In genomic region chr10:93577565-93577964, GRCh38 we compare ENCODE assay signal across 30 cellular contexts. TPM values are rescaled to one million over a fixed set of nuclear protein-coding genes. Genes with fewer than 3 reads are reported as not detected.
"Had no signal": no experiment of that assay in that cellular context is flagged by ENCODE, and none has a peak within 500 bp of the region (broad histone marks: within the 10 kb centered on the region; RNA-seq: fewer than 3 reads in every experiment).

No MANE protein-coding gene starts in this region.

- ATAC-seq: activated T-helper 17 cell treated with anti-CD3 and anti-CD28 coated beads, Interleukin-2, amount 50 U/mL, for 72 hours; T-helper 17 cell had no signal

- H3K36me3 ChIP-seq: MG63 had no signal

- H3K36me3 Mint-ChIP-seq: activated CD4-positive, alpha-beta memory T cell treated with anti-CD3 and anti-CD28 coated beads for 36 hours; brain had no signal

- H3K27ac Mint-ChIP-seq: activated B cell treated with CpG ODN at 0.5 μM for 24 hours; activated CD4-positive, alpha-beta memory T cell treated with anti-CD3 and anti-CD28 coated beads for 36 hours; activated CD4-positive, alpha-beta T cell treated with anti-CD3 and anti-CD28 coated beads, Interleukin-2, amount 10 ng/mL, durations not matched to agents 7 days and 5 days; activated naive CD4-positive, alpha-beta T cell treated with anti-CD3 and anti-CD28 coated beads for 36 hours; activated naive CD8-positive, alpha-beta T cell; activated T-helper 17 cell treated with anti-CD3 and anti-CD28 coated beads, Interleukin-2, amount 50 U/mL, for 72 hours; brain; T-helper 17 cell had no signal

- H3K4me3 ChIP-seq: MG63 had no signal

- H3K4me1 Mint-ChIP-seq: activated T-helper 17 cell treated with anti-CD3 and anti-CD28 coated beads, Interleukin-2, amount 50 U/mL, for 72 hours; central memory CD8-positive, alpha-beta T cell had no signal

- H3K4me3 Mint-ChIP-seq: activated B cell treated with CpG ODN at 0.5 μM for 24 hours; activated CD4-positive, alpha-beta memory T cell treated with anti-CD3 and anti-CD28 coated beads for 36 hours; activated CD4-positive, alpha-beta T cell treated with anti-CD3 and anti-CD28 coated beads, Interleukin-2, amount 10 ng/mL, durations not matched to agents 7 days and 5 days; activated naive CD4-positive, alpha-beta T cell treated with anti-CD3 and anti-CD28 coated beads for 36 hours; activated naive CD8-positive, alpha-beta T cell; activated T-helper 17 cell treated with anti-CD3 and anti-CD28 coated beads, Interleukin-2, amount 50 U/mL, for 72 hours; brain; central memory CD8-positive, alpha-beta T cell; T-helper 17 cell had no signal

- H3K9me3 Mint-ChIP-seq: activated CD4-positive, alpha-beta T cell treated with anti-CD3 and anti-CD28 coated beads, Interleukin-2, amount 10 ng/mL, durations not matched to agents 7 days and 5 days had no signal

- DNase-seq: activated B cell treated with CpG ODN at 0.5 μM for 24 hours; activated CD4-positive, alpha-beta memory T cell treated with anti-CD3 and anti-CD28 coated beads for 36 hours; activated CD4-positive, alpha-beta T cell treated with anti-CD3 and anti-CD28 coated beads for 1 hour; activated CD4-positive, alpha-beta T cell treated with anti-CD3 and anti-CD28 coated beads, Interleukin-2, amount 10 ng/mL, durations not matched to agents 7 days and 5 days; activated gamma-delta T cell; activated naive CD4-positive, alpha-beta T cell treated with anti-CD3 and anti-CD28 coated beads for 36 hours; activated T-cell treated with anti-CD3 and anti-CD28 coated beads for 4 hours; activated T-cell treated with anti-CD3 and anti-CD28 coated beads, Interleukin-2, amount 50 U/mL, for 48 hours; amygdala; MG63; MV-4-11; NCI-H1092 treated with DMSO at 0.1 percent for 48 hours; NCI-H1417 treated with DMSO at 0.1 percent for 48 hours; NCI-H1694 treated with DMSO at 0.1 percent for 48 hours; NCI-H2029 treated with DMSO at 0.1 percent for 48 hours; NCI-H345; NCI-H510A; NCI-H526 treated with DMSO at 0.1 percent for 48 hours; NCI-H82; SHP77; T-helper 17 cell; T-helper 9 cell had no signal

RNA-seq across cellular contexts. Expression of gene FFAR4, which starts 11.1 kb away (rescaled TPM):
- total RNA-seq: activated B cell treated with CpG ODN at 0.5 μM for 24 hours; activated CD4-positive, alpha-beta memory T cell treated with anti-CD3 and anti-CD28 coated beads for 36 hours; activated CD4-positive, alpha-beta T cell treated with anti-CD3 and anti-CD28 coated beads, Interleukin-2, amount 10 ng/mL, durations not matched to agents 7 days and 5 days; activated CD8-positive, alpha-beta memory T cell treated with anti-CD3 and anti-CD28 coated beads for 36 hours; activated naive CD4-positive, alpha-beta T cell treated with anti-CD3 and anti-CD28 coated beads for 36 hours; activated T-helper 17 cell treated with anti-CD3 and anti-CD28 coated beads, Interleukin-2, amount 50 U/mL, for 72 hours; astrocyte; OCI-LY7; SK-MEL-5; T-helper 17 cell had no signal

RNA-seq across cellular contexts. Expression of gene RBP4, which starts 23.5 kb away (rescaled TPM):
- total RNA-seq: activated B cell treated with CpG ODN at 0.5 μM for 24 hours; activated CD4-positive, alpha-beta memory T cell treated with anti-CD3 and anti-CD28 coated beads for 36 hours; activated CD4-positive, alpha-beta T cell treated with anti-CD3 and anti-CD28 coated beads, Interleukin-2, amount 10 ng/mL, durations not matched to agents 7 days and 5 days; activated CD8-positive, alpha-beta memory T cell treated with anti-CD3 and anti-CD28 coated beads for 36 hours; activated naive CD4-positive, alpha-beta T cell treated with anti-CD3 and anti-CD28 coated beads for 36 hours; activated T-helper 17 cell treated with anti-CD3 and anti-CD28 coated beads, Interleukin-2, amount 50 U/mL, for 72 hours; OCI-LY7; SK-MEL-5; T-helper 17 cell had no signal

RNA-seq across cellular contexts. Expression of gene PDE6C, which starts 34.8 kb away (rescaled TPM):
- total RNA-seq: activated B cell treated with CpG ODN at 0.5 μM for 24 hours; activated CD4-positive, alpha-beta memory T cell treated with anti-CD3 and anti-CD28 coated beads for 36 hours; activated CD4-positive, alpha-beta T cell treated with anti-CD3 and anti-CD28 coated beads, Interleukin-2, amount 10 ng/mL, durations not matched to agents 7 days and 5 days; activated CD8-positive, alpha-beta memory T cell treated with anti-CD3 and anti-CD28 coated beads for 36 hours; activated naive CD4-positive, alpha-beta T cell treated with anti-CD3 and anti-CD28 coated beads for 36 hours; activated T-helper 17 cell treated with anti-CD3 and anti-CD28 coated beads, Interleukin-2, amount 50 U/mL, for 72 hours; astrocyte; SK-MEL-5; T-helper 17 cell had no signal
